Comparison of ENCODE assay signal across 1 cellular context in genomic region chr7:120997902-120998301, GRCh38.
TF ChIP-seq lines count a peak whose summit lies in the region.

No MANE protein-coding gene starts in this region.

TF ChIP-seq in K562, 482 proteins besides CTCF, POLR2A, EP300 and RAD21 (continued from another document):
- TF ChIP-seq ZBTB34 (CRISPR knock-in tag; IDR thresholded peaks at IDR 0.05) (no peak), HES1 (IDR thresholded peaks at IDR 0.05; ENCODE audit: low read depth) (no peak), GTF2A2 (tag; IDR thresholded peaks at IDR 0.05) (no peak), HDGF (IDR thresholded peaks at IDR 0.05) (no peak), POLR2H (tag; IDR thresholded peaks at IDR 0.05; ENCODE audit: low read depth) (no peak), ELK1 (CRISPR knock-in tag; IDR thresholded peaks at IDR 0.05) (no peak), ZNF766 (CRISPR knock-in tag; conservative IDR thresholded peaks at IDR 0.05) (no peak), E2F8 (IDR thresholded peaks at IDR 0.05; ENCODE audit: low read depth, partially characterized antibody) (no peak), ZNF263 (CRISPR knock-in tag; IDR thresholded peaks at IDR 0.05; ENCODE audit: borderline replicate concordance) (no peak)
